31 cellular contexts compared by ENCODE assay signal in genomic region chr7:106671160-106671559, GRCh38.
"Had no signal": no experiment of that assay in that cellular context is flagged by ENCODE, and none has a peak within 500 bp of the region (broad histone marks: within the 10 kb centered on the region; RNA-seq: fewer than 3 reads in every experiment).

No MANE protein-coding gene starts in this region.

- H3K27me3 Mint-ChIP-seq: activated CD4-positive, alpha-beta memory T cell treated with anti-CD3 and anti-CD28 coated beads, Interleukin-2, amount 10 ng/mL, durations not matched to agents 7 days and 5 days; activated CD8-positive, alpha-beta memory T cell treated with anti-CD3 and anti-CD28 coated beads, Interleukin-2, amount 10 ng/mL, durations not matched to agents 7 days and 5 days had no signal

- H3K4me1 Mint-ChIP-seq: activated CD4-positive, alpha-beta memory T cell treated with anti-CD3 and anti-CD28 coated beads, Interleukin-2, amount 10 ng/mL, durations not matched to agents 7 days and 5 days; WTC11 had no signal

- H3K4me3 Mint-ChIP-seq: activated CD4-positive, alpha-beta memory T cell treated with anti-CD3 and anti-CD28 coated beads, Interleukin-2, amount 10 ng/mL, durations not matched to agents 7 days and 5 days; activated CD4-positive, alpha-beta T cell treated with anti-CD3 and anti-CD28 coated beads, Interleukin-2, amount 10 ng/mL, durations not matched to agents 24 days and 14 days; activated CD8-positive, alpha-beta memory T cell treated with anti-CD3 and anti-CD28 coated beads, Interleukin-2, amount 10 ng/mL, durations not matched to agents 7 days and 5 days; activated naive CD4-positive, alpha-beta T cell treated with anti-CD3 and anti-CD28 coated beads for 36 hours; activated naive CD8-positive, alpha-beta T cell treated with anti-CD3 and anti-CD28 coated beads, Interleukin-2, amount 10 ng/mL, durations not matched to agents 7 days and 5 days; T-helper 1 cell treated with Interleukin-12 subunit alpha and Interleukin-12 subunit beta and Interleukin-4 antibody, amounts not matched to agents 30 μg/mL and 1 μg/mL, for 36 hours; T-helper 2 cell treated with Interferon-gamma antibody and Interleukin-4, amounts not matched to agents 5 μg/mL and 100 μg/mL, for 36 hours; WTC11 had no signal

- DNase-seq: activated CD4-positive, alpha-beta memory T cell treated with anti-CD3 and anti-CD28 coated beads, Interleukin-2, amount 10 ng/mL, durations not matched to agents 7 days and 5 days; activated CD4-positive, alpha-beta T cell treated with anti-CD3 and anti-CD28 coated beads for 1 hour; activated CD4-positive, alpha-beta T cell treated with anti-CD3 and anti-CD28 coated beads for 4 hours; activated CD4-positive, alpha-beta T cell treated with anti-CD3 and anti-CD28 coated beads, Interleukin-2, amount 10 ng/mL, durations not matched to agents 24 days and 14 days; activated CD4-positive, alpha-beta T cell treated with anti-CD3 and anti-CD28 coated beads, Interleukin-2, amount 50 U/mL, for 1 hour; activated CD4-positive, alpha-beta T cell treated with anti-CD3 and anti-CD28 coated beads, Interleukin-2, amount 50 U/mL, for 48 hours; activated CD8-positive, alpha-beta memory T cell treated with anti-CD3 and anti-CD28 coated beads for 24 hours; activated CD8-positive, alpha-beta memory T cell treated with anti-CD3 and anti-CD28 coated beads, Interleukin-2, amount 10 ng/mL, durations not matched to agents 7 days and 5 days; activated CD8-positive, alpha-beta memory T cell treated with anti-CD3 and anti-CD28 coated beads, Interleukin-2, amount 50 U/mL, for 48 hours; activated effector memory CD4-positive, alpha-beta T cell treated with anti-CD3 and anti-CD28 coated beads, Interleukin-2, amount 50 U/mL, for 16 hours; activated gamma-delta T cell treated with Interleukin-2 at 50 U/mL for 16 hours; activated naive CD4-positive, alpha-beta T cell; activated naive CD4-positive, alpha-beta T cell treated with anti-CD3 and anti-CD28 coated beads for 36 hours; activated naive CD4-positive, alpha-beta T cell treated with anti-CD3 and anti-CD28 coated beads, Interleukin-2, amount 50 U/mL, for 16 hours; activated naive CD8-positive, alpha-beta T cell treated with anti-CD3 and anti-CD28 coated beads, Interleukin-2, amount 10 ng/mL, durations not matched to agents 7 days and 5 days; activated T-cell treated with anti-CD3 and anti-CD28 coated beads, Interleukin-2, amount 50 U/mL, for 1 hour; adrenal gland; amniotic stem cell; aorta; body of pancreas; brain microvascular endothelial cell; central memory CD4-positive, alpha-beta T cell; SW 1271; T-helper 1 cell; T-helper 2 cell; T-helper 9 cell; WERI-Rb-1 had no signal

- H3K27ac Mint-ChIP-seq: activated CD4-positive, alpha-beta memory T cell treated with anti-CD3 and anti-CD28 coated beads, Interleukin-2, amount 10 ng/mL, durations not matched to agents 7 days and 5 days; activated CD4-positive, alpha-beta T cell treated with anti-CD3 and anti-CD28 coated beads, Interleukin-2, amount 10 ng/mL, durations not matched to agents 24 days and 14 days; activated CD8-positive, alpha-beta memory T cell treated with anti-CD3 and anti-CD28 coated beads, Interleukin-2, amount 10 ng/mL, durations not matched to agents 7 days and 5 days; activated naive CD4-positive, alpha-beta T cell treated with anti-CD3 and anti-CD28 coated beads for 36 hours; activated naive CD4-positive, alpha-beta T cell treated with anti-CD3 and anti-CD28 coated beads, Interleukin-2, amount 50 U/mL, for 72 hours; activated naive CD8-positive, alpha-beta T cell treated with anti-CD3 and anti-CD28 coated beads, Interleukin-2, amount 10 ng/mL, durations not matched to agents 7 days and 5 days; T-helper 1 cell treated with Interleukin-12 subunit alpha and Interleukin-12 subunit beta and Interleukin-4 antibody, amounts not matched to agents 30 μg/mL and 1 μg/mL, for 36 hours; T-helper 2 cell treated with Interferon-gamma antibody and Interleukin-4, amounts not matched to agents 5 μg/mL and 100 μg/mL, for 36 hours; WTC11 had no signal

- ATAC-seq: activated CD8-positive, alpha-beta memory T cell treated with anti-CD3 and anti-CD28 coated beads, Interleukin-2, amount 10 ng/mL, durations not matched to agents 7 days and 5 days; activated naive CD4-positive, alpha-beta T cell treated with anti-CD3 and anti-CD28 coated beads, Interleukin-2, amount 50 U/mL, for 72 hours; body of pancreas; WTC11 had no signal
